Comparison of ENCODE assay signal across 9 cellular contexts in genomic region chr22:27804683-27805297, GRCh38. TPM values are rescaled to one million over a fixed set of nuclear protein-coding genes. Genes with fewer than 3 reads are reported as not detected.
A peak's percentile ranks its signal among the peaks of the same experiment; 100 is the strongest.
DNase-seq lines count a peak whose midpoint lies in the region; ATAC-seq, FAIRE-seq and TF ChIP-seq lines count a peak whose summit lies in the region.
"Had no signal": no experiment of that assay in that cellular context is flagged by ENCODE, and none has a peak within 500 bp of the region (broad histone marks: within the 10 kb centered on the region; RNA-seq: fewer than 3 reads in every experiment).

No MANE protein-coding gene starts in this region.

- ATAC-seq in activated CD8-positive, alpha-beta memory T cell treated with anti-CD3 and anti-CD28 coated beads, Interleukin-2, amount 10 ng/mL, durations not matched to agents 7 days and 5 days: no peak
- ATAC-seq in naive B cell (ENCODE audit: low read depth in 2 of 2) (peak; percentile 19 to 38), GM21526 (IDR thresholded peaks at IDR 0.05; ENCODE audit: low FRiP score, unreplicated experiment) (no peak)

- no peaks in the 10 kb centered on the region for H3K36me3 ChIP-seq in thyroid gland

- no peak for FAIRE-seq in GM12892 (lab: Jason Lieb, UNC)

- H3K36me3 Mint-ChIP-seq in activated CD8-positive, alpha-beta memory T cell treated with anti-CD3 and anti-CD28 coated beads, Interleukin-2, amount 10 ng/mL, durations not matched to agents 7 days and 5 days: no peaks in the 10 kb centered on the region
- H3K36me3 Mint-ChIP-seq in naive B cell: no peaks in the 10 kb centered on the region

- no peak overlapping the region for H3K27ac Mint-ChIP-seq in activated CD8-positive, alpha-beta memory T cell treated with anti-CD3 and anti-CD28 coated beads, Interleukin-2, amount 10 ng/mL, durations not matched to agents 7 days and 5 days
- H3K27ac Mint-ChIP-seq in naive B cell: no peak overlapping the region

- no peak overlapping the region for H3K27ac ChIP-seq in AG04450 (ENCODE audit: low read depth, low read length)
- no peak overlapping the region for H3K27ac ChIP-seq in thyroid gland
- H3K27ac ChIP-seq: skin epidermis had no signal

- no peaks in the 10 kb centered on the region for H3K9me3 Mint-ChIP-seq in activated CD8-positive, alpha-beta memory T cell treated with anti-CD3 and anti-CD28 coated beads, Interleukin-2, amount 10 ng/mL, durations not matched to agents 7 days and 5 days (ENCODE audit: low read depth)
- no peaks in the 10 kb centered on the region for H3K9me3 Mint-ChIP-seq in naive B cell

- TF ChIP-seq POLR2A in GM12892 (IDR thresholded peaks at IDR 0.05; ENCODE audit: low read depth, low read length) (no peak), thyroid gland (IDR thresholded peaks at IDR 0.05) (no peak)

- H3K9me3 ChIP-seq in AG04450 (ENCODE audit: control insufficient read depth, insufficient read depth, low read length) (peaks cover 7% of the 10 kb centered on the region; the same call in 1 of the 2 replicates), thyroid gland (no peaks in the 10 kb centered on the region)

- H3K4me3 Mint-ChIP-seq in activated CD8-positive, alpha-beta memory T cell treated with anti-CD3 and anti-CD28 coated beads, Interleukin-2, amount 10 ng/mL, durations not matched to agents 7 days and 5 days: no peak overlapping the region
- peak overlapping the region in 6 of 8 donors; percentile 10 to 85 (median 63) for H3K4me3 Mint-ChIP-seq in naive B cell

- H3K27me3 Mint-ChIP-seq in activated CD8-positive, alpha-beta memory T cell treated with anti-CD3 and anti-CD28 coated beads, Interleukin-2, amount 10 ng/mL, durations not matched to agents 7 days and 5 days: peaks cover 24% of the 10 kb centered on the region
- H3K27me3 Mint-ChIP-seq in naive B cell: peaks cover 41 to 66% (median 60%) of the 10 kb centered on the region in 3 donors

- H3K4me1 ChIP-seq in thyroid gland: peaks cover 12 to 19% of the 10 kb centered on the region in 2 donors

- intact Hi-C loops in thyroid gland (cut with DNase I): loop anchor here (5.0 to 10.0 kb wide), 2 partner anchors 397 to 1130 kb away; no protein-coding TSS in a partner anchor

- DNase-seq in AG04450 (ENCODE audit: low read depth, low spot score): peak; percentile 16
- DNase-seq in GM12892 (ENCODE audit: insufficient read length): peak; percentile 55
- DNase-seq in NCI-H446 (lab: John Stamatoyannopoulos, UW): peak; percentile 35 to 88
- peak; percentile 65 for DNase-seq in activated CD8-positive, alpha-beta memory T cell treated with anti-CD3 and anti-CD28 coated beads, Interleukin-2, amount 10 ng/mL, durations not matched to agents 7 days and 5 days
- peak; percentile 71 for DNase-seq in epithelial cell of esophagus (ENCODE audit: low read depth)
- peak; percentile 33 for DNase-seq in naive B cell
- DNase-seq in thyroid gland: peak; percentile 58 to 67

- WGBS in thyroid gland, 2 donors: 12 to 23% methylated on average over 14 to 19 of the region's 20 CpGs

- POLR2A ChIA-PET in AG04450 (lab: Yijun Ruan, JAX): no interaction called here

- peaks cover 9% of the 10 kb centered on the region for H3K4me1 Mint-ChIP-seq in activated CD8-positive, alpha-beta memory T cell treated with anti-CD3 and anti-CD28 coated beads, Interleukin-2, amount 10 ng/mL, durations not matched to agents 7 days and 5 days
- H3K4me1 Mint-ChIP-seq in naive B cell: peaks cover 13 to 19% (median 16%) of the 10 kb centered on the region in 3 donors

- no peak overlapping the region for H3K4me3 ChIP-seq in AG04450 (ENCODE audit: low read depth, low read length)
- H3K4me3 ChIP-seq in epithelial cell of esophagus (ENCODE audit: low read length): no peak overlapping the region
- H3K4me3 ChIP-seq in thyroid gland (replicated peaks in 1 of 3): no peak overlapping the region
- H3K4me3 ChIP-seq: skin epidermis had no signal

- TF ChIP-seq CTCF in AG04450 (IDR thresholded peaks at IDR 0.05; ENCODE audit: low read depth, low read length) (peak; percentile 76), epithelial cell of esophagus (IDR thresholded peaks at IDR 0.05; ENCODE audit: insufficient read depth, low read depth, low read length, missing control alignments) (peak; percentile 63), thyroid gland (IDR thresholded peaks at IDR 0.05) (peak in 5 of 6 experiments; percentile 50 to 69 (median 59))

- peaks cover 9% of the 10 kb centered on the region for H3K27me3 ChIP-seq in AG04450 (ENCODE audit: control insufficient read depth, insufficient read depth, low read length)
- no peaks in the 10 kb centered on the region for H3K27me3 ChIP-seq in thyroid gland

- CTCF ChIA-PET in AG04450 (lab: Charles Lee): interaction anchor here (0.6 to 1.8 kb wide), 5 partner anchors 8 to 400 kb away, joined by 3 to 11 read pairs (median 4); no protein-coding TSS in a partner anchor
- CTCF ChIA-PET in activated CD8-positive, alpha-beta memory T cell treated with anti-CD3 and anti-CD28 coated beads, Interleukin-2, amount 10 ng/mL, durations not matched to agents 7 days and 5 days (lab: Charles Lee): no interaction called here

RNA-seq across cellular contexts. Expression of gene MN1, which starts 3.2 kb away (rescaled TPM):
- 2.7 and 4.4 TPM in 2 replicates for polyA plus RNA-seq in AG04450 (2011; rRNA removed)
- polyA minus RNA-seq in AG04450 (2011; rRNA and poly(A)+ RNA removed): 11.1 and 14.3 TPM in 2 replicates
- not detected for polyA plus RNA-seq in GM12892 (2012; ENCODE audit: missing spikeins)
- under 1 TPM; 0.14 to 0.29 TPM for total RNA-seq in activated CD8-positive, alpha-beta memory T cell treated with anti-CD3 and anti-CD28 coated beads, Interleukin-2, amount 10 ng/mL, durations not matched to agents 7 days and 5 days
- not detected for polyA plus RNA-seq in naive B cell (ENCODE audit: low read depth in 6 of 6)
- total RNA-seq in thyroid gland: 1 to 10 TPM; 2.5 to 4.5 (median 2.9) TPM

Comparison
In these comparisons a context has a peak if more than half of its experiments do, and no peak if none do; other contexts are left out.
1. DNase-seq: peak in every context shown above with its lines; median percentile 71 in epithelial cell of esophagus; 65 in activated CD8-positive, alpha-beta memory T cell treated with anti-CD3 and anti-CD28 coated beads, Interleukin-2, amount 10 ng/mL, durations not matched to agents 7 days and 5 days; 62 in thyroid gland; 62 in NCI-H446; 55 in GM12892; 33 in naive B cell; 16 in AG04450.
2. ATAC-seq: peak in naive B cell (2 of 2); none in activated CD8-positive, alpha-beta memory T cell treated with anti-CD3 and anti-CD28 coated beads, Interleukin-2, amount 10 ng/mL, durations not matched to agents 7 days and 5 days (single experiment) and GM21526 (single experiment).
3. Peak in every context shown above with its lines, with median percentiles within 50 percentile points of each other: CTCF ChIP-seq.